Comparison of ENCODE assay signal across 11 cellular contexts in the genomic region with DNA sequence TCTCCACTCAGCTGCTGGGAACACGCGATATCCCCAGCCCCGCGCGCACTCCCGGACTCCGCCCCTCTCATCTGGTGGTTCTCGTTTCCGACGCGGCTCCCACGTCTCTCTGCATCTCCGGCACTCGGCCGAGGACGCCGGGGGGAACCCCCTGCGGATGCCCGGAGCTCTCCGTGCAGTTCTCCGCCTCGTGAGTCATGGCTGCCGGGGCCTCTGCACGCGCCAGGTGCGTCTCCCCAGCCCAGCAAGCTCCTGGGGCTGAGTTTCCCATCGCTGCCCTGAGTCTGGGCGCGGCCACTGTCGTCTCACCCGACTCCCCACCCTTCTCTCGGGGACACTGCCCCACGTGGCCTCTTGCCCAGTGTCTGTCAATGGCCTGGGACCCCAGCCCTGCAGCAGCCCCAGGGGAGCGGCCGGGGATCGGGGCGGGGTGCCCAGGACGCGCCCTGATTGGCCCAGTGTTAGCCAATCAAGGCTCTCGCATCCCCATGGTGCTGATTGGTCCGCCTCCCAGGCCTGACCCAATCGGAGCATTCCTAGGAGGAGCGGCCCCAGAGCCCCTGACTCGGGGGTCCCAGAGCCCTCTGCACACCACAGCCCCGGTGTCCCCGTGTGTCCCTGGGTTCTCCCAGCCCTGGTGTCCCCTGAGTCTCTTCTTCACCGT. TPM values are rescaled to one million over a fixed set of nuclear protein-coding genes. Genes with fewer than 3 reads are reported as not detected.
DNase-seq lines count a peak whose midpoint lies in the region; ATAC-seq, FAIRE-seq and TF ChIP-seq lines count a peak whose summit lies in the region.
"Not testable (repeated sequence)": the region's sequence is repeated elsewhere in the genome, so short reads cannot be mapped to it uniquely, and the experiment has no call there.
"Had no signal": no experiment of that assay in that cellular context is flagged by ENCODE, and none has a peak within 500 bp of the region (broad histone marks: within the 10 kb centered on the region; RNA-seq: fewer than 3 reads in every experiment).

No MANE protein-coding gene starts in this region.

- not testable (repeated sequence) for H3K4me1 Mint-ChIP-seq in activated T-cell treated with anti-CD3 and anti-CD28 coated beads, Interleukin-2, amount 50 U/mL, for 72 hours (ENCODE audit: low read depth)

- no CpG with 5 or more reads among the region's 47 CpGs for WGBS in A549 (ENCODE audit: missing lambda C conversion rate)
- no CpG with 5 or more reads among the region's 47 CpGs for WGBS in HepG2 (ENCODE audit: low lambda C conversion rate)

- intact Hi-C loops in Panc1 (cut with micrococcal nuclease; ENCODE audit: unreplicated experiment); Right ventricle myocardium inferior (cut with DNase I); HepG2 (cut with micrococcal nuclease; ENCODE audit: unreplicated experiment): not testable (repeated sequence)

- in situ Hi-C loops in Panc1 (cut with HindIII; ENCODE audit: low pct_unique_long_range_greater_than_20kb, low sequenced_read_pairs); HepG2 (cut with HindIII; ENCODE audit: extremely low pct_ligation_motif_present, low pct_unique_long_range_greater_than_20kb): not testable (repeated sequence)

- H3K36me3 ChIP-seq in Panc1 (ENCODE audit: control insufficient read depth, insufficient read depth, low read length); HepG2 (replicated peaks in 1 of 2; ENCODE audit: control insufficient read depth in 1 of 2, insufficient read depth in 2 of 2, low read length in 2 of 2): not testable (repeated sequence)

- not testable (repeated sequence) for H3K9me3 Mint-ChIP-seq in activated T-cell treated with anti-CD3 and anti-CD28 coated beads, Interleukin-2, amount 50 U/mL, for 72 hours

- CTCF ChIA-PET in A549 (lab: Yijun Ruan, JAX); Panc1 (lab: Charles Lee); HepG2 (lab: Yijun Ruan, JAX; ENCODE audit: low intra/inter-chr PET ratio, low total read pairs): not testable (repeated sequence)

- H3K79me2 ChIP-seq in HepG2 (ENCODE audit: insufficient read depth, low read length): not testable (repeated sequence)

- not testable (repeated sequence) for DNase-seq in A549 (ENCODE audit: low read depth in 1 of 2, low spot score in 1 of 2); Panc1 (ENCODE audit: low read depth, low spot score); activated T-cell treated with anti-CD3 and anti-CD28 coated beads, Interleukin-2, amount 50 U/mL, for 72 hours; Right ventricle myocardium inferior (ENCODE audit: missing footprints); HepG2 (ENCODE audit: low spot score); stimulated activated naive CD8-positive, alpha-beta T cell treated with anti-CD3 and anti-CD28 coated beads, Interleukin-15, Interleukin-2, amounts not matched to agents 100 U/mL and 50 U/mL, for 24 hours

- H3K9me3 ChIP-seq in A549; Panc1 (ENCODE audit: control insufficient read depth, insufficient read depth, low read depth, low read length); HepG2 (ENCODE audit: low read length): not testable (repeated sequence)

- ATAC-seq in A549: peak; percentile 49 to 82; a peak in 5 of 6 replicates
- peak; percentile 90 for ATAC-seq in Panc1
- ATAC-seq in activated T-cell treated with anti-CD3 and anti-CD28 coated beads, Interleukin-2, amount 50 U/mL, for 72 hours (replicated peaks in 1 of 2): peak; percentile 51 to 73
- peak; percentile 23 for ATAC-seq in Right ventricle myocardium inferior
- ATAC-seq in HepG2: peak; percentile 72
- peak; percentile 26 for ATAC-seq in stimulated activated naive CD8-positive, alpha-beta T cell treated with anti-CD3 and anti-CD28 coated beads, Interleukin-15, Interleukin-2, amounts not matched to agents 100 U/mL and 50 U/mL, for 24 hours

- H3K27ac Mint-ChIP-seq in activated T-cell treated with anti-CD3 and anti-CD28 coated beads, Interleukin-2, amount 50 U/mL, for 72 hours: not testable (repeated sequence)

- H3K9ac ChIP-seq in HepG2 (ENCODE audit: insufficient read depth, low read depth, low read length): not testable (repeated sequence)

- not testable (repeated sequence) for H3K27me3 ChIP-seq in Panc1 (ENCODE audit: control insufficient read depth, insufficient read depth, low read length)
- H3K27me3 ChIP-seq in HepG2 (ENCODE audit: control insufficient read depth in 1 of 2, insufficient read depth in 2 of 2, low read length in 2 of 2): peaks cover 5 to 19% of the 10 kb centered on the region in 2 experiments; a peak in 4 of 5 replicates

- H3K4me3 Mint-ChIP-seq in activated T-cell treated with anti-CD3 and anti-CD28 coated beads, Interleukin-2, amount 50 U/mL, for 72 hours: not testable (repeated sequence)

- not testable (repeated sequence) for H3K27me3 Mint-ChIP-seq in activated T-cell treated with anti-CD3 and anti-CD28 coated beads, Interleukin-2, amount 50 U/mL, for 72 hours (ENCODE audit: low read depth)

- H3K36me3 Mint-ChIP-seq in activated T-cell treated with anti-CD3 and anti-CD28 coated beads, Interleukin-2, amount 50 U/mL, for 72 hours (ENCODE audit: insufficient read depth in 2 of 2): not testable (repeated sequence)

- H2AFZ ChIP-seq in HepG2 (ENCODE audit: low read length): not testable (repeated sequence)

- H3K4me3 ChIP-seq in A549; Panc1 (ENCODE audit: low read depth in 2 of 2, low read length in 2 of 2); HepG2 (replicated peaks in 1 of 3; ENCODE audit: insufficient read depth in 1 of 3, low read depth in 2 of 3, low read length in 3 of 3): not testable (repeated sequence)

- TF ChIP-seq RAD21 in A549 (conservative IDR thresholded peaks at IDR 0.05 in 1 of 2, IDR thresholded peaks at IDR 0.05 in 1 of 2); HepG2 (CRISPR knock-in tag; IDR thresholded peaks at IDR 0.05): not testable (repeated sequence)

- TF ChIP-seq POLR2A in A549 (IDR thresholded peaks at IDR 0.05; ENCODE audit: low read length); HepG2 (IDR thresholded peaks at IDR 0.05; ENCODE audit: insufficient read depth in 1 of 2, low read depth in 2 of 2, low read length in 2 of 2): not testable (repeated sequence)

- POLR2A ChIA-PET in A549 (lab: Yijun Ruan, JAX); Panc1 (lab: Charles Lee); HepG2 (lab: Yijun Ruan, JAX): not testable (repeated sequence)

- not testable (repeated sequence) for BruUV-seq in Panc1 (replicated peaks; lab: Mats Ljungman, UMichigan); HepG2 (replicated peaks; lab: Mats Ljungman, UMichigan)

- not testable (repeated sequence) for H3K4me1 ChIP-seq in A549; Panc1 (ENCODE audit: control insufficient read depth, insufficient read depth, low read length); HepG2 (ENCODE audit: insufficient read depth, low read length)

- not testable (repeated sequence) for TF ChIP-seq CTCF in A549 (IDR thresholded peaks at IDR 0.05); Panc1 (IDR thresholded peaks at IDR 0.05); HepG2 (CRISPR knock-in tag; IDR thresholded peaks at IDR 0.05)

- not testable (repeated sequence) for H4K20me1 ChIP-seq in HepG2 (ENCODE audit: insufficient read depth, low read length)

- TF ChIP-seq EP300 in A549 (IDR thresholded peaks at IDR 0.05); HepG2 (IDR thresholded peaks at IDR 0.05; ENCODE audit: low read depth in 2 of 2, low read length in 2 of 2); HepG2 (CRISPR knock-in tag; IDR thresholded peaks at IDR 0.05; ENCODE audit: borderline replicate concordance): not testable (repeated sequence)

- H3K27ac ChIP-seq in A549; Panc1 (ENCODE audit: low read length); HepG2 (ENCODE audit: extremely low read length, insufficient read depth, low read length): not testable (repeated sequence)

- not testable (repeated sequence) for FAIRE-seq in A549 (lab: Jason Lieb, UNC); HepG2 (lab: Jason Lieb, UNC)

- H3K4me2 ChIP-seq in A549; HepG2 (ENCODE audit: low read depth, low read length): not testable (repeated sequence)

RNA-seq across cellular contexts. Expression of gene TPSD1, which starts 2.0 kb away (rescaled TPM):
- polyA plus RNA-seq in A549 (2011; rRNA removed): not detected in 2 replicates
- not detected in 2 replicates for polyA plus RNA-seq in A549 (2012; cell fraction: cytosol; rRNA removed)
- not detected in 2 replicates for polyA plus RNA-seq in A549 (2012; cell fraction: nucleus; rRNA removed)
- polyA plus RNA-seq in A549 (2017; fragmentation: RNase III; extraction: RNeasy Plus Mini Kit Qiagen cat#74134 plus additional on column Dnase treatment): not detected in 3 replicates
- not detected in 2 replicates for polyA minus RNA-seq in A549 (2011; rRNA and poly(A)+ RNA removed)
- total RNA-seq in Panc1 (2021; ENCODE audit: unreplicated experiment): 0.26 TPM
- 0.21 TPM for polyA plus RNA-seq in Panc1 (2012; ENCODE audit: insufficient read length)
- total RNA-seq in activated T-cell treated with anti-CD3 and anti-CD28 coated beads, Interleukin-2, amount 50 U/mL, for 72 hours: not detected
- 0.54 TPM for total RNA-seq in Right ventricle myocardium inferior
- not detected in 2 replicates for total RNA-seq in HepG2 (2016; rRNA removed; fragmentation: Illumina TruSeq; extraction: Trizol)
- not detected in 2 replicates for total RNA-seq in HepG2 (2016; cell fraction: cytosol; rRNA removed; fragmentation: Illumina TruSeq; extraction: Trizol; ENCODE audit: low read depth)
- not detected in 2 replicates for total RNA-seq in HepG2 (2016; cell fraction: insoluble cytoplasmic fraction; rRNA removed; fragmentation: Illumina TruSeq; extraction: Trizol)
- total RNA-seq in HepG2 (2016; cell fraction: membrane; rRNA removed; fragmentation: Illumina TruSeq; extraction: Trizol): not detected in 2 replicates
- not detected in 2 replicates for total RNA-seq in HepG2 (2016; cell fraction: nucleus; rRNA removed; fragmentation: Illumina TruSeq; extraction: Trizol)
- not detected in 2 replicates for polyA plus RNA-seq in HepG2 (2011; rRNA removed)
- polyA plus RNA-seq in HepG2 (2011; cell fraction: cytosol; rRNA removed): not detected in 2 replicates
- polyA plus RNA-seq in HepG2 (2011; cell fraction: nucleus; rRNA removed): not detected in 2 replicates
- polyA plus RNA-seq in HepG2 (2012): not detected in 2 replicates
- not detected in 2 replicates for polyA plus RNA-seq in HepG2 (2016; cell fraction: cytosol; fragmentation: Illumina TruSeq; extraction: Trizol; ENCODE audit: low read depth)
- not detected in 2 replicates for polyA plus RNA-seq in HepG2 (2016; cell fraction: insoluble cytoplasmic fraction; fragmentation: Illumina TruSeq; extraction: Trizol; ENCODE audit: low read depth)
- polyA plus RNA-seq in HepG2 (2016; cell fraction: membrane; fragmentation: Illumina TruSeq; extraction: Trizol; ENCODE audit: low read depth): not detected in 2 replicates
- polyA plus RNA-seq in HepG2 (2016; cell fraction: nucleus; fragmentation: Illumina TruSeq; extraction: Trizol; ENCODE audit: insufficient read depth, low read depth): not detected in 2 replicates
- polyA minus RNA-seq in HepG2 (2011; rRNA and poly(A)+ RNA removed; ENCODE audit: low replicate concordance): not detected in 2 replicates
- not detected in 2 replicates for polyA minus RNA-seq in HepG2 (2011; cell fraction: cytosol; rRNA and poly(A)+ RNA removed)
- not detected in 2 replicates for polyA minus RNA-seq in HepG2 (2011; cell fraction: nucleus; rRNA and poly(A)+ RNA removed)
- total RNA-seq: CD4-positive, alpha-beta memory T cell; H7; HFFc6; LHCN-M2; OCI-LY7 had no signal
- polyA plus RNA-seq: CD4-positive, alpha-beta memory T cell had no signal

RNA-seq across cellular contexts. Expression of gene TPSAB1, which starts 13.3 kb away (rescaled TPM):
- polyA plus RNA-seq in A549 (2011; rRNA removed): not detected in 2 replicates
- 0.04 TPM in 1 of 2 replicates, not detected in the other for polyA plus RNA-seq in A549 (2012; cell fraction: cytosol; rRNA removed)
- polyA plus RNA-seq in A549 (2012; cell fraction: nucleus; rRNA removed): not detected in 2 replicates
- not detected in 3 replicates for polyA plus RNA-seq in A549 (2017; fragmentation: RNase III; extraction: RNeasy Plus Mini Kit Qiagen cat#74134 plus additional on column Dnase treatment)
- not detected in 2 replicates for polyA minus RNA-seq in A549 (2011; rRNA and poly(A)+ RNA removed)
- not detected for total RNA-seq in Panc1 (2021; ENCODE audit: unreplicated experiment)
- not detected for polyA plus RNA-seq in Panc1 (2012; ENCODE audit: insufficient read length)
- under 1 TPM in 1 of 2 donors, not detected in 1; 0.28 TPM for total RNA-seq in activated T-cell treated with anti-CD3 and anti-CD28 coated beads, Interleukin-2, amount 50 U/mL, for 72 hours
- total RNA-seq in Right ventricle myocardium inferior: 9.4 TPM
- total RNA-seq in HepG2 (2016; rRNA removed; fragmentation: Illumina TruSeq; extraction: Trizol): not detected in 2 replicates
- total RNA-seq in HepG2 (2016; cell fraction: cytosol; rRNA removed; fragmentation: Illumina TruSeq; extraction: Trizol; ENCODE audit: low read depth): not detected in 2 replicates
- not detected in 2 replicates for total RNA-seq in HepG2 (2016; cell fraction: insoluble cytoplasmic fraction; rRNA removed; fragmentation: Illumina TruSeq; extraction: Trizol)
- not detected in 2 replicates for total RNA-seq in HepG2 (2016; cell fraction: membrane; rRNA removed; fragmentation: Illumina TruSeq; extraction: Trizol)
- not detected in 2 replicates for total RNA-seq in HepG2 (2016; cell fraction: nucleus; rRNA removed; fragmentation: Illumina TruSeq; extraction: Trizol)
- 0.05 and 0.12 TPM in 2 replicates for polyA plus RNA-seq in HepG2 (2011; rRNA removed)
- polyA plus RNA-seq in HepG2 (2011; cell fraction: cytosol; rRNA removed): 0.13 and 0.16 TPM in 2 replicates
- polyA plus RNA-seq in HepG2 (2011; cell fraction: nucleus; rRNA removed): 0.35 TPM in 1 of 2 replicates, not detected in the other
- polyA plus RNA-seq in HepG2 (2012): not detected in 2 replicates
- polyA plus RNA-seq in HepG2 (2016; cell fraction: cytosol; fragmentation: Illumina TruSeq; extraction: Trizol; ENCODE audit: low read depth): not detected in 2 replicates
- polyA plus RNA-seq in HepG2 (2016; cell fraction: insoluble cytoplasmic fraction; fragmentation: Illumina TruSeq; extraction: Trizol; ENCODE audit: low read depth): not detected in 2 replicates
- not detected in 2 replicates for polyA plus RNA-seq in HepG2 (2016; cell fraction: membrane; fragmentation: Illumina TruSeq; extraction: Trizol; ENCODE audit: low read depth)
- not detected in 2 replicates for polyA plus RNA-seq in HepG2 (2016; cell fraction: nucleus; fragmentation: Illumina TruSeq; extraction: Trizol; ENCODE audit: insufficient read depth, low read depth)
- not detected in 2 replicates for polyA minus RNA-seq in HepG2 (2011; rRNA and poly(A)+ RNA removed; ENCODE audit: low replicate concordance)
- not detected in 2 replicates for polyA minus RNA-seq in HepG2 (2011; cell fraction: cytosol; rRNA and poly(A)+ RNA removed)
- polyA minus RNA-seq in HepG2 (2011; cell fraction: nucleus; rRNA and poly(A)+ RNA removed): not detected in 2 replicates
- total RNA-seq: CD4-positive, alpha-beta memory T cell; H7; HFFc6; LHCN-M2; OCI-LY7 had no signal
- polyA plus RNA-seq: CD4-positive, alpha-beta memory T cell had no signal

RNA-seq across cellular contexts. Expression of gene TPSB2, which starts 23.8 kb away (rescaled TPM):
- polyA plus RNA-seq in A549 (2011; rRNA removed): not detected in 2 replicates
- not detected in 2 replicates for polyA plus RNA-seq in A549 (2012; cell fraction: cytosol; rRNA removed)
- 0.06 TPM in 1 of 2 replicates, not detected in the other for polyA plus RNA-seq in A549 (2012; cell fraction: nucleus; rRNA removed)
- polyA plus RNA-seq in A549 (2017; fragmentation: RNase III; extraction: RNeasy Plus Mini Kit Qiagen cat#74134 plus additional on column Dnase treatment): not detected in 3 replicates
- not detected in 2 replicates for polyA minus RNA-seq in A549 (2011; rRNA and poly(A)+ RNA removed)
- total RNA-seq in Panc1 (2021; ENCODE audit: unreplicated experiment): 0.57 TPM
- 0.39 TPM for polyA plus RNA-seq in Panc1 (2012; ENCODE audit: insufficient read length)
- under 1 TPM in 1 of 2 donors, not detected in 1; 0.60 TPM for total RNA-seq in activated T-cell treated with anti-CD3 and anti-CD28 coated beads, Interleukin-2, amount 50 U/mL, for 72 hours
- total RNA-seq in Right ventricle myocardium inferior: 10.0 TPM
- not detected in 2 replicates for total RNA-seq in HepG2 (2016; rRNA removed; fragmentation: Illumina TruSeq; extraction: Trizol)
- total RNA-seq in HepG2 (2016; cell fraction: cytosol; rRNA removed; fragmentation: Illumina TruSeq; extraction: Trizol; ENCODE audit: low read depth): not detected in 2 replicates
- not detected in 2 replicates for total RNA-seq in HepG2 (2016; cell fraction: insoluble cytoplasmic fraction; rRNA removed; fragmentation: Illumina TruSeq; extraction: Trizol)
- total RNA-seq in HepG2 (2016; cell fraction: membrane; rRNA removed; fragmentation: Illumina TruSeq; extraction: Trizol): not detected in 2 replicates
- total RNA-seq in HepG2 (2016; cell fraction: nucleus; rRNA removed; fragmentation: Illumina TruSeq; extraction: Trizol): not detected in 2 replicates
- polyA plus RNA-seq in HepG2 (2011; rRNA removed): 0.14 TPM in 1 of 2 replicates, not detected in the other
- polyA plus RNA-seq in HepG2 (2011; cell fraction: cytosol; rRNA removed): 0.14 and 0.15 TPM in 2 replicates
- 0.11 TPM in 1 of 2 replicates, not detected in the other for polyA plus RNA-seq in HepG2 (2011; cell fraction: nucleus; rRNA removed)
- polyA plus RNA-seq in HepG2 (2012): not detected in 2 replicates
- polyA plus RNA-seq in HepG2 (2016; cell fraction: cytosol; fragmentation: Illumina TruSeq; extraction: Trizol; ENCODE audit: low read depth): not detected in 2 replicates
- polyA plus RNA-seq in HepG2 (2016; cell fraction: insoluble cytoplasmic fraction; fragmentation: Illumina TruSeq; extraction: Trizol; ENCODE audit: low read depth): not detected in 2 replicates
- polyA plus RNA-seq in HepG2 (2016; cell fraction: membrane; fragmentation: Illumina TruSeq; extraction: Trizol; ENCODE audit: low read depth): not detected in 2 replicates
- not detected in 2 replicates for polyA plus RNA-seq in HepG2 (2016; cell fraction: nucleus; fragmentation: Illumina TruSeq; extraction: Trizol; ENCODE audit: insufficient read depth, low read depth)
- not detected in 2 replicates for polyA minus RNA-seq in HepG2 (2011; rRNA and poly(A)+ RNA removed; ENCODE audit: low replicate concordance)
- polyA minus RNA-seq in HepG2 (2011; cell fraction: cytosol; rRNA and poly(A)+ RNA removed): not detected in 2 replicates
- not detected in 2 replicates for polyA minus RNA-seq in HepG2 (2011; cell fraction: nucleus; rRNA and poly(A)+ RNA removed)
- total RNA-seq: CD4-positive, alpha-beta memory T cell; H7; HFFc6; LHCN-M2; OCI-LY7 had no signal
- polyA plus RNA-seq: CD4-positive, alpha-beta memory T cell had no signal

RNA-seq across cellular contexts. Expression of gene TPSG1, which starts 28.8 kb away (rescaled TPM):
- polyA plus RNA-seq in A549 (2011; rRNA removed) (not detected in 2 replicates), A549 (2017; fragmentation: RNase III; extraction: RNeasy Plus Mini Kit Qiagen cat#74134 plus additional on column Dnase treatment) (0.08 TPM in 1 of 3 replicates, not detected in the others), HepG2 (2011; rRNA removed) (not detected in 2 replicates)
- 0.13 and 0.14 TPM in 2 replicates for polyA plus RNA-seq in A549 (2012; cell fraction: cytosol; rRNA removed)
- 0.23 TPM in 2 replicates for polyA plus RNA-seq in A549 (2012; cell fraction: nucleus; rRNA removed)
- polyA minus RNA-seq in A549 (2011; rRNA and poly(A)+ RNA removed): not detected in 2 replicates
- total RNA-seq in Panc1 (2021; ENCODE audit: unreplicated experiment) (4.6 TPM), Right ventricle myocardium inferior (0.30 TPM), HepG2 (2016; rRNA removed; fragmentation: Illumina TruSeq; extraction: Trizol) (not detected in 2 replicates)
- polyA plus RNA-seq in Panc1 (2012; ENCODE audit: insufficient read length): 2.4 TPM
- under 1 TPM in 1 of 2 donors, not detected in 1; 0.32 TPM for total RNA-seq in activated T-cell treated with anti-CD3 and anti-CD28 coated beads, Interleukin-2, amount 50 U/mL, for 72 hours
- not detected in 2 replicates for total RNA-seq in HepG2 (2016; cell fraction: cytosol; rRNA removed; fragmentation: Illumina TruSeq; extraction: Trizol; ENCODE audit: low read depth)
- not detected in 2 replicates for total RNA-seq in HepG2 (2016; cell fraction: insoluble cytoplasmic fraction; rRNA removed; fragmentation: Illumina TruSeq; extraction: Trizol)
- total RNA-seq in HepG2 (2016; cell fraction: membrane; rRNA removed; fragmentation: Illumina TruSeq; extraction: Trizol): not detected in 2 replicates
- total RNA-seq in HepG2 (2016; cell fraction: nucleus; rRNA removed; fragmentation: Illumina TruSeq; extraction: Trizol): not detected in 2 replicates
- polyA plus RNA-seq in HepG2 (2011; cell fraction: cytosol; rRNA removed): 0.04 TPM in 1 of 2 replicates, not detected in the other
- 0.24 and 0.31 TPM in 2 replicates for polyA plus RNA-seq in HepG2 (2011; cell fraction: nucleus; rRNA removed)
- not detected in 2 replicates for polyA plus RNA-seq in HepG2 (2012)
- polyA plus RNA-seq in HepG2 (2016; cell fraction: cytosol; fragmentation: Illumina TruSeq; extraction: Trizol; ENCODE audit: low read depth): not detected in 2 replicates
- not detected in 2 replicates for polyA plus RNA-seq in HepG2 (2016; cell fraction: insoluble cytoplasmic fraction; fragmentation: Illumina TruSeq; extraction: Trizol; ENCODE audit: low read depth)
- not detected in 2 replicates for polyA plus RNA-seq in HepG2 (2016; cell fraction: membrane; fragmentation: Illumina TruSeq; extraction: Trizol; ENCODE audit: low read depth)
- not detected in 2 replicates for polyA plus RNA-seq in HepG2 (2016; cell fraction: nucleus; fragmentation: Illumina TruSeq; extraction: Trizol; ENCODE audit: insufficient read depth, low read depth)
- polyA minus RNA-seq in HepG2 (2011; rRNA and poly(A)+ RNA removed; ENCODE audit: low replicate concordance): not detected in 2 replicates
- polyA minus RNA-seq in HepG2 (2011; cell fraction: cytosol; rRNA and poly(A)+ RNA removed): not detected in 2 replicates
- polyA minus RNA-seq in HepG2 (2011; cell fraction: nucleus; rRNA and poly(A)+ RNA removed): not detected in 2 replicates
- total RNA-seq: CD4-positive, alpha-beta memory T cell; H7; LHCN-M2; OCI-LY7 had no signal
- polyA plus RNA-seq: CD4-positive, alpha-beta memory T cell had no signal

RNA-seq across cellular contexts. Expression of gene UBE2I, which starts 55.6 kb away (rescaled TPM):
- polyA plus RNA-seq in A549 (2011; rRNA removed): 131 and 170 TPM in 2 replicates
- 90.3 and 102 TPM in 2 replicates for polyA plus RNA-seq in A549 (2012; cell fraction: cytosol; rRNA removed)
- polyA plus RNA-seq in A549 (2012; cell fraction: nucleus; rRNA removed): 160 and 187 TPM in 2 replicates
- 207 to 210 TPM (median 208 TPM) in 3 replicates for polyA plus RNA-seq in A549 (2017; fragmentation: RNase III; extraction: RNeasy Plus Mini Kit Qiagen cat#74134 plus additional on column Dnase treatment)
- polyA minus RNA-seq in A549 (2011; rRNA and poly(A)+ RNA removed): 71.2 and 83.1 TPM in 2 replicates
- total RNA-seq in Panc1 (2021; ENCODE audit: unreplicated experiment): 198 TPM
- 166 TPM for polyA plus RNA-seq in Panc1 (2012; ENCODE audit: insufficient read length)
- total RNA-seq in activated T-cell treated with anti-CD3 and anti-CD28 coated beads, Interleukin-2, amount 50 U/mL, for 72 hours: 100 to 1,000 TPM; 225 to 231 TPM
- total RNA-seq in Right ventricle myocardium inferior: 89.4 TPM
- total RNA-seq in HepG2 (2016; rRNA removed; fragmentation: Illumina TruSeq; extraction: Trizol): 75.8 and 87.9 TPM in 2 replicates
- 35.5 and 39.4 TPM in 2 replicates for total RNA-seq in HepG2 (2016; cell fraction: cytosol; rRNA removed; fragmentation: Illumina TruSeq; extraction: Trizol; ENCODE audit: low read depth)
- 66.6 and 79.8 TPM in 2 replicates for total RNA-seq in HepG2 (2016; cell fraction: insoluble cytoplasmic fraction; rRNA removed; fragmentation: Illumina TruSeq; extraction: Trizol)
- 55.4 and 63.3 TPM in 2 replicates for total RNA-seq in HepG2 (2016; cell fraction: membrane; rRNA removed; fragmentation: Illumina TruSeq; extraction: Trizol)
- total RNA-seq in HepG2 (2016; cell fraction: nucleus; rRNA removed; fragmentation: Illumina TruSeq; extraction: Trizol): 41.5 and 41.7 TPM in 2 replicates
- 79.5 and 98.9 TPM in 2 replicates for polyA plus RNA-seq in HepG2 (2011; rRNA removed)
- polyA plus RNA-seq in HepG2 (2011; cell fraction: cytosol; rRNA removed): 57.9 and 77.8 TPM in 2 replicates
- 115 and 128 TPM in 2 replicates for polyA plus RNA-seq in HepG2 (2011; cell fraction: nucleus; rRNA removed)
- 91.6 and 108 TPM in 2 replicates for polyA plus RNA-seq in HepG2 (2012)
- 94.9 and 118 TPM in 2 replicates for polyA plus RNA-seq in HepG2 (2016; cell fraction: cytosol; fragmentation: Illumina TruSeq; extraction: Trizol; ENCODE audit: low read depth)
- 181 and 205 TPM in 2 replicates for polyA plus RNA-seq in HepG2 (2016; cell fraction: insoluble cytoplasmic fraction; fragmentation: Illumina TruSeq; extraction: Trizol; ENCODE audit: low read depth)
- 118 and 119 TPM in 2 replicates for polyA plus RNA-seq in HepG2 (2016; cell fraction: membrane; fragmentation: Illumina TruSeq; extraction: Trizol; ENCODE audit: low read depth)
- 163 and 194 TPM in 2 replicates for polyA plus RNA-seq in HepG2 (2016; cell fraction: nucleus; fragmentation: Illumina TruSeq; extraction: Trizol; ENCODE audit: insufficient read depth, low read depth)
- polyA minus RNA-seq in HepG2 (2011; rRNA and poly(A)+ RNA removed; ENCODE audit: low replicate concordance): 39.2 and 48.3 TPM in 2 replicates
- 54.8 and 55.8 TPM in 2 replicates for polyA minus RNA-seq in HepG2 (2011; cell fraction: cytosol; rRNA and poly(A)+ RNA removed)
- polyA minus RNA-seq in HepG2 (2011; cell fraction: nucleus; rRNA and poly(A)+ RNA removed): 63.8 and 72.6 TPM in 2 replicates

Comparison
In these comparisons a context has a peak if more than half of its experiments do, and no peak if none do; other contexts are left out.
1. ATAC-seq: peak in every context shown above with its lines; median percentile 90 in Panc1; 72 in HepG2; 66 in A549; 62 in activated T-cell treated with anti-CD3 and anti-CD28 coated beads, Interleukin-2, amount 50 U/mL, for 72 hours; 26 in stimulated activated naive CD8-positive, alpha-beta T cell treated with anti-CD3 and anti-CD28 coated beads, Interleukin-15, Interleukin-2, amounts not matched to agents 100 U/mL and 50 U/mL, for 24 hours; 23 in Right ventricle myocardium inferior.